Comparison of ENCODE assay signal across 21 cellular contexts in genomic region chr18:72502671-72503431, GRCh38. TPM values are rescaled to one million over a fixed set of nuclear protein-coding genes. Genes with fewer than 3 reads are reported as not detected.
A peak's percentile ranks its signal among the peaks of the same experiment; 100 is the strongest.
DNase-seq lines count a peak whose midpoint lies in the region; ATAC-seq, FAIRE-seq and TF ChIP-seq lines count a peak whose summit lies in the region.
"Had no signal": no experiment of that assay in that cellular context is flagged by ENCODE, and none has a peak within 500 bp of the region (broad histone marks: within the 10 kb centered on the region; RNA-seq: fewer than 3 reads in every experiment).

No MANE protein-coding gene starts in this region.

- TF ChIP-seq CTCF in kidney (IDR thresholded peaks at IDR 0.05; ENCODE audit: borderline replicate concordance, extremely low read depth, insufficient read depth) (no peak), upper lobe of left lung (IDR thresholded peaks at IDR 0.05) (no peak)
- TF ChIP-seq CTCF in activated CD8-positive, alpha-beta T cell treated with anti-CD3 and anti-CD28 coated beads for 36 hours (IDR thresholded peaks at IDR 0.05), result no peak

- H3K4me3 Mint-ChIP-seq in immature natural killer cell, result no peak overlapping the region
- no peak overlapping the region for H3K4me3 Mint-ChIP-seq in naive thymus-derived CD4-positive, alpha-beta T cell
- H3K4me3 Mint-ChIP-seq in activated CD8-positive, alpha-beta T cell treated with anti-CD3 and anti-CD28 coated beads for 36 hours, result no peak overlapping the region
- H3K4me3 Mint-ChIP-seq: CD4-positive, CD25-positive, alpha-beta regulatory T cell; CD8-positive, alpha-beta memory T cell; GM23338 had no signal

- H3K27me3 Mint-ChIP-seq in immature natural killer cell (ENCODE audit: low read depth in 3 of 3), result peaks cover 2 to 5% (median 3%) of the 10 kb centered on the region in 3 donors
- no peaks in the 10 kb centered on the region for H3K27me3 Mint-ChIP-seq in naive thymus-derived CD4-positive, alpha-beta T cell
- no peaks in the 10 kb centered on the region for H3K27me3 Mint-ChIP-seq in activated CD8-positive, alpha-beta T cell treated with anti-CD3 and anti-CD28 coated beads for 36 hours
- H3K27me3 Mint-ChIP-seq: CD4-positive, CD25-positive, alpha-beta regulatory T cell; CD8-positive, alpha-beta memory T cell had no signal

- intact Hi-C loops in kidney (cut with DNase I), result no loop called here
- intact Hi-C loops in naive thymus-derived CD4-positive, alpha-beta T cell (cut with micrococcal nuclease), result no loop called here
- intact Hi-C loops in activated CD8-positive, alpha-beta T cell treated with anti-CD3 and anti-CD28 coated beads for 36 hours (cut with micrococcal nuclease), result no loop called here

- H3K4me3 ChIP-seq in kidney (ENCODE audit: low read length in 2 of 2), result no peak overlapping the region
- no peak overlapping the region for H3K4me3 ChIP-seq in upper lobe of left lung
- H3K4me3 ChIP-seq in naive thymus-derived CD4-positive, alpha-beta T cell (ENCODE audit: low read length), result no peak overlapping the region
- H3K4me3 ChIP-seq: GM23338 had no signal

- no peak overlapping the region for H3K9ac ChIP-seq in kidney (ENCODE audit: low read length in 2 of 2)

- no peak for TF ChIP-seq EP300 in upper lobe of left lung (IDR thresholded peaks at IDR 0.05)

- H3K27me3 ChIP-seq in upper lobe of left lung, result no peaks in the 10 kb centered on the region
- H3K27me3 ChIP-seq in naive thymus-derived CD4-positive, alpha-beta T cell (ENCODE audit: control insufficient read depth in 2 of 2, insufficient read depth in 2 of 2, low read length in 2 of 2), result no peaks in the 10 kb centered on the region
- H3K27me3 ChIP-seq: BE2C had no signal

- CTCF ChIA-PET in naive thymus-derived CD4-positive, alpha-beta T cell (lab: Charles Lee), result no interaction called here
- CTCF ChIA-PET in activated CD8-positive, alpha-beta T cell treated with anti-CD3 and anti-CD28 coated beads for 36 hours (lab: Charles Lee), result no interaction called here

- DNase-seq in D341Med (ENCODE audit: low spot score) (peak; percentile 27), NCI-H69 (lab: John Stamatoyannopoulos, UW) (peak; percentile 17), kidney (peak; percentile 72), upper lobe of left lung (peak in 1 of 2 donors; percentile 52), immature natural killer cell (no peak)
- no peak for DNase-seq in naive thymus-derived CD4-positive, alpha-beta T cell
- no peak for DNase-seq in activated CD8-positive, alpha-beta T cell treated with anti-CD3 and anti-CD28 coated beads for 36 hours
- DNase-seq: ACHN; BE2C; C1 segment of cervical spinal cord; CD4-positive, CD25-positive, alpha-beta regulatory T cell; COR-L47; HCEC 1CT had no signal

- POLR2A ChIA-PET in naive thymus-derived CD4-positive, alpha-beta T cell (lab: Charles Lee), result no interaction called here
- POLR2A ChIA-PET in activated CD8-positive, alpha-beta T cell treated with anti-CD3 and anti-CD28 coated beads for 36 hours (lab: Charles Lee), result no interaction called here

- peaks cover 0 to under 1% (median 0%) of the 10 kb centered on the region in 3 donors for H3K36me3 Mint-ChIP-seq in immature natural killer cell
- H3K36me3 Mint-ChIP-seq in naive thymus-derived CD4-positive, alpha-beta T cell, result no peaks in the 10 kb centered on the region
- H3K36me3 Mint-ChIP-seq in activated CD8-positive, alpha-beta T cell treated with anti-CD3 and anti-CD28 coated beads for 36 hours (ENCODE audit: low read depth), result no peaks in the 10 kb centered on the region
- H3K36me3 Mint-ChIP-seq: CD4-positive, CD25-positive, alpha-beta regulatory T cell; CD8-positive, alpha-beta memory T cell had no signal

- FAIRE-seq in kidney (lab: Jason Lieb, UNC), result no peak
- FAIRE-seq: A204.1, G401.6, GM12891, GM19239, H54 had no signal

- no peaks in the 10 kb centered on the region for H3K4me1 Mint-ChIP-seq in immature natural killer cell
- H3K4me1 Mint-ChIP-seq in naive thymus-derived CD4-positive, alpha-beta T cell, result no peaks in the 10 kb centered on the region
- H3K4me1 Mint-ChIP-seq in activated CD8-positive, alpha-beta T cell treated with anti-CD3 and anti-CD28 coated beads for 36 hours (ENCODE audit: low read depth), result no peaks in the 10 kb centered on the region
- H3K4me1 Mint-ChIP-seq: CD4-positive, CD25-positive, alpha-beta regulatory T cell; CD8-positive, alpha-beta memory T cell; GM23338 had no signal

- peaks cover 4 to 31% (median 13%) of the 10 kb centered on the region in 6 donors for H3K9me3 Mint-ChIP-seq in immature natural killer cell
- H3K9me3 Mint-ChIP-seq in naive thymus-derived CD4-positive, alpha-beta T cell, result peaks cover 0 to 8% (median 0%) of the 10 kb centered on the region in 11 donors
- H3K9me3 Mint-ChIP-seq in activated CD8-positive, alpha-beta T cell treated with anti-CD3 and anti-CD28 coated beads for 36 hours, result no peaks in the 10 kb centered on the region

- no peaks in the 10 kb centered on the region for H3K9me3 ChIP-seq in kidney (ENCODE audit: control insufficient read depth in 1 of 2, low read length in 2 of 2)
- H3K9me3 ChIP-seq in upper lobe of left lung, result no peaks in the 10 kb centered on the region
- H3K9me3 ChIP-seq in naive thymus-derived CD4-positive, alpha-beta T cell (ENCODE audit: control insufficient read depth in 2 of 3, low read length in 3 of 3), result no peaks in the 10 kb centered on the region
- H3K9me3 ChIP-seq: BE2C had no signal

- H3K4me1 ChIP-seq in kidney (ENCODE audit: control insufficient read depth in 1 of 2, insufficient read depth in 1 of 2, low read depth in 1 of 2, low read length in 2 of 2), result no peaks in the 10 kb centered on the region
- H3K4me1 ChIP-seq in upper lobe of left lung, result no peaks in the 10 kb centered on the region
- H3K4me1 ChIP-seq in naive thymus-derived CD4-positive, alpha-beta T cell (ENCODE audit: control insufficient read depth in 2 of 2, insufficient read depth in 2 of 2, low read length in 2 of 2), result no peaks in the 10 kb centered on the region
- H3K4me1 ChIP-seq: BE2C had no signal

- 86 to 98% methylated on average over 9 to 18 of the region's 19 CpGs for WGBS in upper lobe of left lung, 2 donors

- peak; percentile 29 to 70 for ATAC-seq in upper lobe of left lung (ENCODE audit: low FRiP score in 2 of 2)
- no peak for ATAC-seq in naive thymus-derived CD4-positive, alpha-beta T cell
- ATAC-seq in activated CD8-positive, alpha-beta T cell treated with anti-CD3 and anti-CD28 coated beads for 36 hours, result no peak
- ATAC-seq: GM23338 had no signal

- no peaks in the 10 kb centered on the region for H3K36me3 ChIP-seq in kidney (ENCODE audit: control insufficient read depth in 1 of 2, insufficient read depth in 2 of 2, low read length in 2 of 2)
- no peaks in the 10 kb centered on the region for H3K36me3 ChIP-seq in upper lobe of left lung
- H3K36me3 ChIP-seq in naive thymus-derived CD4-positive, alpha-beta T cell (ENCODE audit: control insufficient read depth in 2 of 3, insufficient read depth in 3 of 3, low read length in 3 of 3), result no peaks in the 10 kb centered on the region
- H3K36me3 ChIP-seq: BE2C had no signal

- H3K27ac Mint-ChIP-seq in immature natural killer cell, result no peak overlapping the region
- no peak overlapping the region for H3K27ac Mint-ChIP-seq in naive thymus-derived CD4-positive, alpha-beta T cell
- H3K27ac Mint-ChIP-seq in activated CD8-positive, alpha-beta T cell treated with anti-CD3 and anti-CD28 coated beads for 36 hours, result no peak overlapping the region
- H3K27ac Mint-ChIP-seq: CD4-positive, CD25-positive, alpha-beta regulatory T cell; CD8-positive, alpha-beta memory T cell; GM23338 had no signal

- TF ChIP-seq POLR2A in upper lobe of left lung (IDR thresholded peaks at IDR 0.05), result no peak

- H3K27ac ChIP-seq in kidney (ENCODE audit: low read depth in 2 of 2, low read length in 2 of 2) (no peak overlapping the region), upper lobe of left lung (no peak overlapping the region)
- no peak overlapping the region for H3K27ac ChIP-seq in naive thymus-derived CD4-positive, alpha-beta T cell (ENCODE audit: low read depth, low read length)

RNA-seq across cellular contexts. Expression of gene CBLN2, which starts 41.3 kb away (rescaled TPM):
- 0.88 TPM for total RNA-seq in kidney
- 2.2 TPM for polyA plus RNA-seq in kidney (ENCODE audit: insufficient read depth, low read depth, low replicate concordance)
- not detected for total RNA-seq in upper lobe of left lung
- polyA plus RNA-seq in immature natural killer cell, result not detected
- total RNA-seq in naive thymus-derived CD4-positive, alpha-beta T cell, result not detected
- not detected for polyA plus RNA-seq in naive thymus-derived CD4-positive, alpha-beta T cell
- total RNA-seq in activated CD8-positive, alpha-beta T cell treated with anti-CD3 and anti-CD28 coated beads for 36 hours, result not detected
- total RNA-seq: CD4-positive, CD25-positive, alpha-beta regulatory T cell; CD8-positive, alpha-beta memory T cell; GM23338; HT-29 had no signal
- polyA plus RNA-seq: CD4-positive, CD25-positive, alpha-beta regulatory T cell; CD8-positive, alpha-beta memory T cell; GM23338 had no signal

Comparison
In these comparisons a context has a peak if more than half of its experiments do, and no peak if none do; other contexts are left out.
1. DNase-seq: peak in D341Med (single experiment), NCI-H69 (single experiment) and kidney (single experiment); none in immature natural killer cell (0 of 3), naive thymus-derived CD4-positive, alpha-beta T cell (0 of 9) and activated CD8-positive, alpha-beta T cell treated with anti-CD3 and anti-CD28 coated beads for 36 hours (single experiment).
2. ATAC-seq: peak in upper lobe of left lung (2 of 2); none in naive thymus-derived CD4-positive, alpha-beta T cell (single experiment) and activated CD8-positive, alpha-beta T cell treated with anti-CD3 and anti-CD28 coated beads for 36 hours (single experiment).